In the genomic region with DNA sequence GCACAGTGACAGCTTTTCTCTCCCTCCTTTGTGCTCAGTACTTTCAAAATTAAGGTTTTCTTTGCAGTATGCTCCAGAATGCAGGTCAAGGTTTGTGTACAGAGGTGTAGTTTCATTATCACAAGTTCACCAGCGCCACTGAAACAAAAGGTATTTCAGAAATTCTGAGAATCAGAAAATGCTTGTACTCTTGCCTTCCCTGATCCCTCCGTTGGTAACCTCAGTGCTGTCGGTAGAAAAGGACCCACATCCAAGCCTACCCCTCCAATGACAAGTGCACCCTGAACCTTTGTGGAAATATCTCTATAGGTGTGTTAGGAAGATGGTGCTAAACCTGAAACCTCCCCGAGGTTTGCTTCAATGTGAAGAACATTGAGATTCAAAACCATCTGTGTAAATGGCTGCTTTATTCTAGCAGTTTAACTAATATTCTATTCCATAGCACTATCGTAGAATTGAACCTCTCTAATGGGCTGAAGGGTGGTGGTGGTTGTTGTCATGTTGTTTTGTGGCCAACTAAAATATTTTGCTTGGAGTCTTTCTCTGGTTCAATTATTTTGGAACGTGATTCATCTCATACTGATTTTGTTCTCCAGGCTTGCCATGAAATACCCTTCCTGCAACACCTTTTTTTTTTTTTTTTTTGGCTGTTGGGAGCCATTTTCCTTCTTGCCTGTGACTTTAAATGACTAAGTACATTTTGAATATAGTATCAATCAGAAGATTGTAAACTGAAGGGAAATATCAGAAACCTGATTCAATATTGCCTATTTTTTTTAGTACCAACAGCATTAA, we compare ENCODE assay signal across 9 cellular contexts. TPM values are rescaled to one million over a fixed set of nuclear protein-coding genes. Genes with fewer than 3 reads are reported as not detected.
DNase-seq lines count a peak whose midpoint lies in the region; ATAC-seq and TF ChIP-seq lines count a peak whose summit lies in the region.
"Had no signal": no experiment of that assay in that cellular context is flagged by ENCODE, and none has a peak within 500 bp of the region (broad histone marks: within the 10 kb centered on the region; RNA-seq: fewer than 3 reads in every experiment).

No MANE protein-coding gene starts in this region.

- H3K36me3 Mint-ChIP-seq in activated CD4-positive, alpha-beta memory T cell treated with anti-CD3 and anti-CD28 coated beads, Interleukin-2, amount 10 ng/mL, durations not matched to agents 7 days and 5 days (ENCODE audit: low read depth) = no peaks in the 10 kb centered on the region

- peak overlapping the region; percentile 65 for H3K4me3 ChIP-seq in BE2C (ENCODE audit: low read depth, low read length)

- peak overlapping the region; percentile 64 for H3K27ac ChIP-seq in layer of hippocampus (ENCODE audit: low read depth, low read length)

- POLR2A ChIA-PET in activated CD4-positive, alpha-beta memory T cell treated with anti-CD3 and anti-CD28 coated beads, Interleukin-2, amount 10 ng/mL, durations not matched to agents 7 days and 5 days (lab: Charles Lee) = interaction anchor here (0.8 to 18.6 kb wide), 11 partner anchors 9 to 96 kb away, joined by 3 to 320 read pairs (median 4); no protein-coding TSS in a partner anchor

- H3K27me3 ChIP-seq in BE2C = no peaks in the 10 kb centered on the region
- no peaks in the 10 kb centered on the region for H3K27me3 ChIP-seq in layer of hippocampus (ENCODE audit: control insufficient read depth, insufficient read depth, low read length)

- H3K9me3 Mint-ChIP-seq in activated CD4-positive, alpha-beta memory T cell treated with anti-CD3 and anti-CD28 coated beads, Interleukin-2, amount 10 ng/mL, durations not matched to agents 7 days and 5 days = no peaks in the 10 kb centered on the region

- H3K4me1 Mint-ChIP-seq in activated CD4-positive, alpha-beta memory T cell treated with anti-CD3 and anti-CD28 coated beads, Interleukin-2, amount 10 ng/mL, durations not matched to agents 7 days and 5 days = peaks cover 37% of the 10 kb centered on the region

- H3K4me1 ChIP-seq in BE2C = peaks cover 23% of the 10 kb centered on the region

- peak; percentile 33 for ATAC-seq in GM21390 (IDR thresholded peaks at IDR 0.05; ENCODE audit: unreplicated experiment)
- no peak for ATAC-seq in HG03108 (IDR thresholded peaks at IDR 0.05; ENCODE audit: unreplicated experiment)

- DNase-seq in BE2C = no peak
- no peak for DNase-seq in activated CD4-positive, alpha-beta memory T cell treated with anti-CD3 and anti-CD28 coated beads, Interleukin-2, amount 10 ng/mL, durations not matched to agents 7 days and 5 days
- DNase-seq in NCI-H446 treated with DMSO at 0.1 percent for 48 hours (lab: John Stamatoyannopoulos, UW) = no peak
- no peak for DNase-seq in DMS79 treated with DMSO at 0.1 percent for 48 hours (lab: John Stamatoyannopoulos, UW)
- no peak for DNase-seq in epidermal melanocyte (ENCODE audit: insufficient read length, low spot score)
- DNase-seq: activated CD4-positive, alpha-beta T cell treated with anti-CD3 and anti-CD28 coated beads for 48 hours had no signal

- H3K36me3 ChIP-seq in BE2C = no peaks in the 10 kb centered on the region

- H3K4me3 Mint-ChIP-seq in activated CD4-positive, alpha-beta memory T cell treated with anti-CD3 and anti-CD28 coated beads, Interleukin-2, amount 10 ng/mL, durations not matched to agents 7 days and 5 days = peak overlapping the region; percentile 69

- H3K27ac Mint-ChIP-seq in activated CD4-positive, alpha-beta memory T cell treated with anti-CD3 and anti-CD28 coated beads, Interleukin-2, amount 10 ng/mL, durations not matched to agents 7 days and 5 days = peak overlapping the region; percentile 80

- no peaks in the 10 kb centered on the region for H3K9me3 ChIP-seq in BE2C

- TF ChIP-seq CTCF in BE2C (IDR thresholded peaks at IDR 0.05; ENCODE audit: low read depth, low read length) = no peak

- H3K27me3 Mint-ChIP-seq in activated CD4-positive, alpha-beta memory T cell treated with anti-CD3 and anti-CD28 coated beads, Interleukin-2, amount 10 ng/mL, durations not matched to agents 7 days and 5 days = no peaks in the 10 kb centered on the region

- CTCF ChIA-PET in activated CD4-positive, alpha-beta memory T cell treated with anti-CD3 and anti-CD28 coated beads, Interleukin-2, amount 10 ng/mL, durations not matched to agents 7 days and 5 days (lab: Charles Lee) = interaction anchor here (0.5 to 2.5 kb wide), 13 partner anchors 8 to 256 kb away, joined by 3 to 12 read pairs (median 4); a partner anchor contains a TSS

RNA-seq across cellular contexts. Expression of a gene that starts 20.7 kb away (rescaled TPM):
- polyA plus RNA-seq in BE2C (2012; ENCODE audit: insufficient read depth, insufficient read length, low read depth) = 45.6 TPM
- total RNA-seq in activated CD4-positive, alpha-beta memory T cell treated with anti-CD3 and anti-CD28 coated beads, Interleukin-2, amount 10 ng/mL, durations not matched to agents 7 days and 5 days = 10 to 100 TPM; 36.0 to 39.6 TPM
